Comparison of ENCODE assay signal across 2 cellular contexts in genomic region chr9:91991621-91992435, GRCh38.
TF ChIP-seq lines count a peak whose summit lies in the region.

No MANE protein-coding gene starts in this region.

TF ChIP-seq in IMR-90, 13 proteins besides CTCF, POLR2A, EP300 and RAD21:
- TF ChIP-seq CEBPB (IDR thresholded peaks at IDR 0.05; ENCODE audit: low read depth, low read length) (no peak), BHLHE40 (IDR thresholded peaks at IDR 0.05; ENCODE audit: low read depth, low read length) (0 out of 2 replicates have a peak, but pooled peaks have one; percentile 16)

TF ChIP-seq in GM23338, 12 proteins besides CTCF, POLR2A, EP300 and RAD21:
- no peak for TF ChIP-seq ZNF462 (CRISPR knock-in tag; IDR thresholded peaks at IDR 0.05)
- TF ChIP-seq EZH2phosphoT487 (IDR thresholded peaks at IDR 0.05; ENCODE audit: unreplicated experiment), result no peak
